In the genomic region with DNA sequence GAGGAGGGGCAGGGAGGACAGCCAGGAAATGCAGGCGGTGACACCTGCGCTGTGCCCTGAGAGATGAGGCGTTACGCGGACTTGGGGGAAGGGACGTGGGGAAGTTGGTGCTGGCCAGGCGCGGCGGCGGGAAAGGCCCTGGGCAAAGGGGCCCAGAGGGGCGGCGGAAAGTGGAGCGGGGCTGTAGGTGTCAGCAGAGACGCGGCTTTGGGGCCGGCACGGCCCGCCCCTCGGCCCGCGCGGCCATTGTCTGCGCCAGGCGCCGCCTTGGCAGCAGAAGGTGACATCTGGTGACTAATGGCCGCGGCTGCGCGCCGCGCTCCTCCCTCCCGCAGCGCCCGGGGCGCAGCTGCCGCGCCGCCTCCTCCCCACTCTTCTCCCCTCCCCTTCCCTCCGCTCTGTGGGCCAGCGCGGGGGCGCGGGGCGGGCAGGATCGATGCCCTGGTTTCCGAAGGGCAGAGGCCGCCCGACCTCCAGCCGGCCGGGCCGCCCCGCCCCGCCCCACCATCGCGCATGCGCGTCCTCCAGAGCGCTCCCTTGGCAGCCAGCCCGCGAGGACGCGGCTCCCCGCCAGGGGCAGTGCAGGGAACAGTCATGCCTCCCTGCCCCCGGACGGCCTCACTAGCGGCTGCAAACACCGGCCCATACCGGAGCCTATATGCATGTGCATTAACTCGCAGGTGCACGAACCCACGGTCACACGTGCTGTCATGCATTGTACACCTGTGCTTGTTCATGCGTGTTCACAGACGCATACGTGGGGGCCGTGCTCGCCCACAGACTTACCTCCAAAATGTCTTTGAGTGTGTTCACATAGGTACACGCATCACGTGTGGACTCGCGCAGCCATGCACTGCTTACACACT, we compare ENCODE assay signal across 8 cellular contexts.
DNase-seq lines count a peak whose midpoint lies in the region; ATAC-seq, FAIRE-seq and TF ChIP-seq lines count a peak whose summit lies in the region.

No MANE protein-coding gene starts in this region.

- H3K27me3 ChIP-seq in adrenal gland (no peaks in the 10 kb centered on the region), left ventricle myocardium inferior (ENCODE audit: low read depth) (no peaks in the 10 kb centered on the region), psoas muscle (ENCODE audit: insufficient read depth in 3 of 3, low read length in 2 of 3) (no peaks in the 10 kb centered on the region)

- peaks cover 0 to 17% of the 10 kb centered on the region in 2 donors for H3K4me1 ChIP-seq in adrenal gland (replicated peaks in 1 of 2)
- peaks cover 16% of the 10 kb centered on the region for H3K4me1 ChIP-seq in left ventricle myocardium inferior
- H3K4me1 ChIP-seq in psoas muscle = peaks cover 14% of the 10 kb centered on the region

- ATAC-seq in HG02840 (IDR thresholded peaks at IDR 0.05; ENCODE audit: low FRiP score, unreplicated experiment) = peak; percentile 87
- ATAC-seq in psoas muscle = peak; percentile 94 to 96 (median 96)

- H3K36me3 ChIP-seq in adrenal gland (replicated peaks in 1 of 2) = no peaks in the 10 kb centered on the region
- no peaks in the 10 kb centered on the region for H3K36me3 ChIP-seq in left ventricle myocardium inferior
- H3K36me3 ChIP-seq in psoas muscle (ENCODE audit: insufficient read depth in 1 of 2, low read depth in 1 of 2) = no peaks in the 10 kb centered on the region

- FAIRE-seq in GM12892 (lab: Jason Lieb, UNC) (peak; percentile 98), urothelium cell line (lab: Jason Lieb, UNC) (peak; percentile 99)

- peak; percentile 49; the same call in 1 of the 2 replicates for TF ChIP-seq POLR2A in GM12892 (IDR thresholded peaks at IDR 0.05; ENCODE audit: low read depth, low read length)
- peak; percentile 56 to 66 for TF ChIP-seq POLR2A in adrenal gland (IDR thresholded peaks at IDR 0.05)

- DNase-seq in GM12892 (ENCODE audit: insufficient read length) (peak; percentile 95), NCI-H1417 treated with DMSO at 0.1 percent for 48 hours (lab: John Stamatoyannopoulos, UW) (peak; percentile 72), SW 1271 (lab: John Stamatoyannopoulos, UW) (peak; percentile 75 to 85), adrenal gland (peak; percentile 94 to 98 (median 96)), left ventricle myocardium inferior (peak; percentile 93), psoas muscle (peak; percentile 96 to 97), urothelium cell line (ENCODE audit: low spot score) (peak; percentile 99)

- 6 to 19% (median 10%) methylated on average over 15 to 80 of the region's 81 CpGs for WGBS in adrenal gland, 4 donors
- WGBS in psoas muscle, 3 donors = 5 to 6% (median 5%) methylated on average over 60 to 80 of the region's 81 CpGs

- H3K27ac ChIP-seq in adrenal gland (peak overlapping the region; percentile 35 to 89 (median 78)), left ventricle myocardium inferior (replicated peaks) (peak overlapping the region; percentile 88), psoas muscle (peak overlapping the region; percentile 89)

- H3K9me3 ChIP-seq in adrenal gland (replicated peaks in 1 of 3) (no peaks in the 10 kb centered on the region), left ventricle myocardium inferior (replicated peaks) (peaks cover 6% of the 10 kb centered on the region), psoas muscle (no peaks in the 10 kb centered on the region)

- intact Hi-C loops in adrenal gland (cut with DNase I) = loop anchor here in 1 of 2 donors (10.0 kb wide), 1 partner anchor 258 kb away; no protein-coding TSS in a partner anchor
- intact Hi-C loops in left ventricle myocardium inferior (cut with micrococcal nuclease) = no loop called here
- intact Hi-C loops in psoas muscle (cut with DNase I) = loop anchor here (2.0 to 10.0 kb wide), 6 partner anchors 71 to 892 kb away; a partner anchor contains a TSS

- H3K4me3 ChIP-seq in adrenal gland (peak overlapping the region in 3 of 4 donors; percentile 29 to 58 (median 54)), left ventricle myocardium inferior (peak overlapping the region; percentile 67), psoas muscle (peak overlapping the region; percentile 79)

- TF ChIP-seq CTCF in adrenal gland (IDR thresholded peaks at IDR 0.05) (peak; percentile 34 to 90 (median 68)), left ventricle myocardium inferior (IDR thresholded peaks at IDR 0.05; ENCODE audit: borderline replicate concordance) (peak; percentile 81), psoas muscle (IDR thresholded peaks at IDR 0.05) (peak; percentile 60)

Comparison
In these comparisons a context has a peak if more than half of its experiments do, and no peak if none do; other contexts are left out.
1. Peak in every context shown above with its lines: DNase-seq, ATAC-seq, H3K4me3 ChIP-seq and H3K27ac ChIP-seq.